ENCODE assay signal across 1 cellular context in the genomic region with DNA sequence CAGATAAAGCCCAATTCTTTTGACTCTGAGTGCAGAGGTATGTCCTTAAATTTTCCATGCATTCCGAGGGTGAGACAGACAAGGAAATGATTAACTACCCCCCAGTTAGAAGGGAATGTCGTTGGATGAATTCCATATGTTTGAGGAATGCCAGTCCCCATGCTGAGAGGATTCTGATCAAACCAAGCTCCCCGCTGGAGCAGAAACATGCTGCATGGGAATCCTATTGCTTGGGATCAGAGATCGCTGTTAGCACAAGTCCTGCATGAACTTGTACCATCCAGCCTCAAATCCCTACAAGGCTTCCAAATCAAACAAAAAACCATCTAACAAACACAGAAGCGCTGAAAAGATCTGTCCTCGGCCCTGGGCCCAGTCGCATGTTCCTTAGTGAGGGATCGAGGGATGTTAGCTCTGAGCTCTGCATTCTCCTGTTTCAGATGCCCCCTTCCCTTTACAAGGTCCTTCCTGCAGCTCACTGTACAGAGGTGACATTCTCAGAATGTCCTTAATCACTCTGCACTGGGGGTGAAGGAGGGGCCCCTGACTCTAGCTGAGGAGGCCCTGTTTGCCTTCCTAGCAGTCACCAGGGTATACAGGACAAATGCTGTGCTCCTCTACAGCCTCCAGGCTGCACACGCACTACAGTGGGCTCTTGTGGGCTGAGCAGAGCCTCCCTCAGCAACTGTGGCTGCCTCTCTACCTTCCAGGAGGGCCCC.
TF ChIP-seq lines count a peak whose summit lies in the region.

No MANE protein-coding gene starts in this region.

TF ChIP-seq in HepG2, 621 proteins besides CTCF, POLR2A, EP300 and RAD21 (continued from another document):
- TF ChIP-seq ZNF879 (CRISPR knock-in tag; IDR thresholded peaks at IDR 0.05) (no peak), ZNF24 (IDR thresholded peaks at IDR 0.05) (no peak), SRSF1 (optimal IDR thresholded peaks at IDR 0.05; ENCODE audit: low read depth, low read length) (no peak), FLYWCH1 (CRISPR knock-in tag; IDR thresholded peaks at IDR 0.05) (no peak), NFRKB (IDR thresholded peaks at IDR 0.05) (no peak), ATAD3A (CRISPR knock-in tag; IDR thresholded peaks at IDR 0.05) (no peak), TRIM24 (CRISPR knock-in tag; IDR thresholded peaks at IDR 0.05) (no peak), MLXIP (CRISPR knock-in tag; IDR thresholded peaks at IDR 0.05; ENCODE audit: borderline replicate concordance) (no peak), ZNF773 (CRISPR knock-in tag; IDR thresholded peaks at IDR 0.05; ENCODE audit: borderline replicate concordance) (no peak), SETDB1 (CRISPR knock-in tag; IDR thresholded peaks at IDR 0.05; ENCODE audit: borderline replicate concordance) (no peak), PRMT3 (CRISPR knock-in tag; IDR thresholded peaks at IDR 0.05; ENCODE audit: borderline replicate concordance, low read depth) (no peak), ZBED4 (CRISPR knock-in tag; IDR thresholded peaks at IDR 0.05; ENCODE audit: borderline replicate concordance) (no peak), SOX13 (IDR thresholded peaks at IDR 0.05) (no peak), SOX13 (CRISPR knock-in tag; conservative IDR thresholded peaks at IDR 0.05 in 1 of 2, IDR thresholded peaks at IDR 0.05 in 1 of 2) (peak in 1 of 2 experiments; percentile 13; a peak in 1 of 4 replicates), SNAPC2 (CRISPR knock-in tag; IDR thresholded peaks at IDR 0.05) (no peak), TBX3 (IDR thresholded peaks at IDR 0.05; ENCODE audit: borderline replicate concordance) (no peak), GABPB1 (CRISPR knock-in tag; IDR thresholded peaks at IDR 0.05) (no peak), PATZ1 (CRISPR knock-in tag; IDR thresholded peaks at IDR 0.05) (peak; percentile 58), ZNF138 (CRISPR knock-in tag; IDR thresholded peaks at IDR 0.05; ENCODE audit: low read depth) (no peak), TFDP2 (CRISPR knock-in tag; IDR thresholded peaks at IDR 0.05) (no peak), KLF13 (CRISPR knock-in tag; IDR thresholded peaks at IDR 0.05) (no peak), ZNF704 (CRISPR knock-in tag; IDR thresholded peaks at IDR 0.05; ENCODE audit: borderline replicate concordance) (no peak), SATB2 (CRISPR knock-in tag; IDR thresholded peaks at IDR 0.05) (no peak), ARID5B (CRISPR knock-in tag; IDR thresholded peaks at IDR 0.05) (no peak)
- TF ChIP-seq, protein P1, sequence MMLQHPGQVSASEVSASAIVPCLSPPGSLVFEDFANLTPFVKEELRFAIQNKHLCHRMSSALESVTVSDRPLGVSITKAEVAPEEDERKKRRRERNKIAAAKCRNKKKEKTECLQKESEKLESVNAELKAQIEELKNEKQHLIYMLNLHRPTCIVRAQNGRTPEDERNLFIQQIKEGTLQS (CRISPR knock-in tag; IDR thresholded peaks at IDR 0.05) = no peak
- TF ChIP-seq, protein P2, sequence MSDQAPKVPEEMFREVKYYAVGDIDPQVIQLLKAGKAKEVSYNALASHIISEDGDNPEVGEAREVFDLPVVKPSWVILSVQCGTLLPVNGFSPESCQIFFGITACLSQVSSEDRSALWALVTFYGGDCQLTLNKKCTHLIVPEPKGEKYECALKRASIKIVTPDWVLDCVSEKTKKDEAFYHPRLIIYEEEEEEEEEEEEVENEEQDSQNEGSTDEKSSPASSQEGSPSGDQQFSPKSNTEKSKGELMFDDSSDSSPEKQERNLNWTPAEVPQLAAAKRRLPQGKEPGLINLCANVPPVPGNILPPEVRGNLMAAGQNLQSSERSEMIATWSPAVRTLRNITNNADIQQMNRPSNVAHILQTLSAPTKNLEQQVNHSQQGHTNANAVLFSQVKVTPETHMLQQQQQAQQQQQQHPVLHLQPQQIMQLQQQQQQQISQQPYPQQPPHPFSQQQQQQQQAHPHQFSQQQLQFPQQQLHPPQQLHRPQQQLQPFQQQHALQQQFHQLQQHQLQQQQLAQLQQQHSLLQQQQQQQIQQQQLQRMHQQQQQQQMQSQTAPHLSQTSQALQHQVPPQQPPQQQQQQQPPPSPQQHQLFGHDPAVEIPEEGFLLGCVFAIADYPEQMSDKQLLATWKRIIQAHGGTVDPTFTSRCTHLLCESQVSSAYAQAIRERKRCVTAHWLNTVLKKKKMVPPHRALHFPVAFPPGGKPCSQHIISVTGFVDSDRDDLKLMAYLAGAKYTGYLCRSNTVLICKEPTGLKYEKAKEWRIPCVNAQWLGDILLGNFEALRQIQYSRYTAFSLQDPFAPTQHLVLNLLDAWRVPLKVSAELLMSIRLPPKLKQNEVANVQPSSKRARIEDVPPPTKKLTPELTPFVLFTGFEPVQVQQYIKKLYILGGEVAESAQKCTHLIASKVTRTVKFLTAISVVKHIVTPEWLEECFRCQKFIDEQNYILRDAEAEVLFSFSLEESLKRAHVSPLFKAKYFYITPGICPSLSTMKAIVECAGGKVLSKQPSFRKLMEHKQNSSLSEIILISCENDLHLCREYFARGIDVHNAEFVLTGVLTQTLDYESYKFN (CRISPR knock-in tag; conservative IDR thresholded peaks at IDR 0.05) = peak; percentile 30; the same call in 1 of the 2 replicates
TF ChIP-seq in HepG2: peak in this region for 12.
